Comparison of ENCODE assay signal across 9 cellular contexts in the genomic region with DNA sequence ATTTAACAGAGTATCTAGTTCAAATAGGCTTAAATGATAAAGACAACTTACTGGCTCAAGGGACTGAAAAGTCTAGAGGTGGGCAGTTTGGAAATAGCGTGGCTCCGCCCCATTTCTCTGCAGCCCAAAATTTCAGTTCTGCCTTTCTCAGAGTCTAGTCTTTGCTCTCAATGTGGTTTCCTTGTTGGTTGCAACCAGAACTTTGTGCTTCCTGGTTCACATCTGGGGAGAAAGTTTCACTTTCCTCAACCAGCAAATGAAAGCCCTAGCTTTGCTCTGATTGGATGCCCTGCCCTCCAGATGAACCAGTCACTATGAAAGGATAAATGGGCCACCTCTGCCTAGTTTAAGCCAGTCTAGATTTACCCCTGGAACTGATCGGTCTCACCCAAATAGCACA. TPM values are rescaled to one million over a fixed set of nuclear protein-coding genes. Genes with fewer than 3 reads are reported as not detected.
A peak's percentile ranks its signal among the peaks of the same experiment; 100 is the strongest.
DNase-seq lines count a peak whose midpoint lies in the region; ATAC-seq, FAIRE-seq and TF ChIP-seq lines count a peak whose summit lies in the region.
"Had no signal": no experiment of that assay in that cellular context is flagged by ENCODE, and none has a peak within 500 bp of the region (broad histone marks: within the 10 kb centered on the region; RNA-seq: fewer than 3 reads in every experiment).

No MANE protein-coding gene starts in this region.

- POLR2A ChIA-PET in activated CD4-positive, alpha-beta T cell treated with anti-CD3 and anti-CD28 coated beads for 36 hours (lab: Charles Lee) = no interaction called here

- 64 to 84% (median 73%) methylated on average over 3 of the region's 3 CpGs for WGBS in stomach, 5 donors

- H3K4me3 ChIP-seq in stomach = no peak overlapping the region

- no peaks in the 10 kb centered on the region for H3K36me3 ChIP-seq in stomach

- H3K4me3 Mint-ChIP-seq in activated T-helper 17 cell treated with anti-CD3 and anti-CD28 coated beads, Interleukin-2, amount 50 U/mL, for 72 hours = no peak overlapping the region
- H3K4me3 Mint-ChIP-seq in chondrocyte (ENCODE audit: unreplicated experiment) = no peak overlapping the region
- no peak overlapping the region for H3K4me3 Mint-ChIP-seq in activated CD4-positive, alpha-beta T cell treated with anti-CD3 and anti-CD28 coated beads for 36 hours

- H3K9me3 ChIP-seq in stomach = no peaks in the 10 kb centered on the region

- TF ChIP-seq POLR2A in GM12891 (IDR thresholded peaks at IDR 0.05; ENCODE audit: low read depth, low read length) (no peak), stomach (IDR thresholded peaks at IDR 0.05) (no peak)

- no peak for TF ChIP-seq EP300 in stomach (IDR thresholded peaks at IDR 0.05)

- ATAC-seq in GM21381 (IDR thresholded peaks at IDR 0.05; ENCODE audit: unreplicated experiment) (peak; percentile 97), HG03439 (IDR thresholded peaks at IDR 0.05; ENCODE audit: unreplicated experiment) (peak; percentile 76)
- ATAC-seq in activated T-helper 17 cell treated with anti-CD3 and anti-CD28 coated beads, Interleukin-2, amount 50 U/mL, for 72 hours (replicated peaks) = peak; percentile 9
- no peak for ATAC-seq in activated CD4-positive, alpha-beta T cell treated with anti-CD3 and anti-CD28 coated beads for 36 hours

- no peak overlapping the region for H3K27ac ChIP-seq in stomach

- peaks cover 5% of the 10 kb centered on the region for H3K9me3 Mint-ChIP-seq in activated T-helper 17 cell treated with anti-CD3 and anti-CD28 coated beads, Interleukin-2, amount 50 U/mL, for 72 hours
- H3K9me3 Mint-ChIP-seq in chondrocyte (ENCODE audit: low read depth) = no peaks in the 10 kb centered on the region
- no peaks in the 10 kb centered on the region for H3K9me3 Mint-ChIP-seq in activated CD4-positive, alpha-beta T cell treated with anti-CD3 and anti-CD28 coated beads for 36 hours (ENCODE audit: low read depth)

- peak; percentile 46 for DNase-seq in GM12891 (ENCODE audit: insufficient read length, low spot score)
- no peak for DNase-seq in NCI-H2196 (lab: John Stamatoyannopoulos, UW; ENCODE audit: unreplicated experiment)
- no peak for DNase-seq in chondrocyte (ENCODE audit: low spot score)
- no peak for DNase-seq in stomach
- no peak for DNase-seq in activated CD4-positive, alpha-beta T cell treated with anti-CD3 and anti-CD28 coated beads for 36 hours
- DNase-seq: stimulated activated CD4-positive, alpha-beta T cell treated with anti-CD3 and anti-CD28 coated beads, Interleukin-2, amount 100 ng/mL, for 24 hours had no signal

- no peak overlapping the region for H3K27ac Mint-ChIP-seq in activated T-helper 17 cell treated with anti-CD3 and anti-CD28 coated beads, Interleukin-2, amount 50 U/mL, for 72 hours
- H3K27ac Mint-ChIP-seq in chondrocyte (ENCODE audit: unreplicated experiment) = no peak overlapping the region
- H3K27ac Mint-ChIP-seq in activated CD4-positive, alpha-beta T cell treated with anti-CD3 and anti-CD28 coated beads for 36 hours = no peak overlapping the region

- no peaks in the 10 kb centered on the region for H3K4me1 Mint-ChIP-seq in activated T-helper 17 cell treated with anti-CD3 and anti-CD28 coated beads, Interleukin-2, amount 50 U/mL, for 72 hours
- H3K4me1 Mint-ChIP-seq in chondrocyte (ENCODE audit: low read depth) = no peaks in the 10 kb centered on the region
- H3K4me1 Mint-ChIP-seq in activated CD4-positive, alpha-beta T cell treated with anti-CD3 and anti-CD28 coated beads for 36 hours = no peaks in the 10 kb centered on the region

- H3K27me3 Mint-ChIP-seq in activated T-helper 17 cell treated with anti-CD3 and anti-CD28 coated beads, Interleukin-2, amount 50 U/mL, for 72 hours = no peaks in the 10 kb centered on the region
- no peaks in the 10 kb centered on the region for H3K27me3 Mint-ChIP-seq in chondrocyte (ENCODE audit: low read depth)
- H3K27me3 Mint-ChIP-seq in activated CD4-positive, alpha-beta T cell treated with anti-CD3 and anti-CD28 coated beads for 36 hours = no peaks in the 10 kb centered on the region

- FAIRE-seq in GM12891 (lab: Jason Lieb, UNC) = peak; percentile 91

- H3K36me3 Mint-ChIP-seq in activated T-helper 17 cell treated with anti-CD3 and anti-CD28 coated beads, Interleukin-2, amount 50 U/mL, for 72 hours (ENCODE audit: low read depth) = no peaks in the 10 kb centered on the region
- peaks cover 8% of the 10 kb centered on the region for H3K36me3 Mint-ChIP-seq in chondrocyte (ENCODE audit: low read depth)
- no peaks in the 10 kb centered on the region for H3K36me3 Mint-ChIP-seq in activated CD4-positive, alpha-beta T cell treated with anti-CD3 and anti-CD28 coated beads for 36 hours (ENCODE audit: low read depth)

- no peaks in the 10 kb centered on the region for H3K27me3 ChIP-seq in stomach

- intact Hi-C loops in stomach (cut with DNase I; ENCODE audit: low total_unique reads) = no loop called here
- intact Hi-C loops in activated CD4-positive, alpha-beta T cell treated with anti-CD3 and anti-CD28 coated beads for 36 hours (cut with DNase I, micrococcal nuclease) = no loop called here

- TF ChIP-seq CTCF in chondrocyte (IDR thresholded peaks at IDR 0.05) (no peak), stomach (IDR thresholded peaks at IDR 0.05) (no peak)

- CTCF ChIA-PET in activated CD4-positive, alpha-beta T cell treated with anti-CD3 and anti-CD28 coated beads for 36 hours (lab: Charles Lee) = no interaction called here

- H3K4me1 ChIP-seq in stomach = no peaks in the 10 kb centered on the region

TF ChIP-seq in GM12891, 5 proteins besides CTCF, POLR2A, EP300 and RAD21:
- TF ChIP-seq SPI1 (IDR thresholded peaks at IDR 0.05; ENCODE audit: low read depth, low read length) = peak; percentile 76
- TF ChIP-seq POU2F2 (IDR thresholded peaks at IDR 0.05; ENCODE audit: low read depth, low read length) = no peak

RNA-seq across cellular contexts. Expression of gene SYCP2L, which starts 14.9 kb away (rescaled TPM):
- polyA plus RNA-seq in GM12891 (2012; ENCODE audit: low read depth, missing spikeins) = 0.12 TPM
- under 1 TPM in 1 of 2 donors, not detected in 1; 0.50 TPM for total RNA-seq in activated T-helper 17 cell treated with anti-CD3 and anti-CD28 coated beads, Interleukin-2, amount 50 U/mL, for 72 hours
- total RNA-seq in chondrocyte = 2.6 to 3.6 TPM (median 3.1 TPM) in 3 replicates
- 1 to 10 TPM in 1 of 5 donors, under 1 TPM in 1, not detected in 3; 0.58 to 2.6 TPM for total RNA-seq in stomach
- polyA plus RNA-seq in stomach = under 1 TPM in 1 of 3 donors, not detected in 2; 0.15 TPM
- under 1 TPM in 1 of 2 experiments, not detected in 1; 0.25 TPM for total RNA-seq in activated CD4-positive, alpha-beta T cell treated with anti-CD3 and anti-CD28 coated beads for 36 hours

RNA-seq across cellular contexts. Expression of gene GCM2, which starts 19.9 kb away (rescaled TPM):
- polyA plus RNA-seq in GM12891 (2012; ENCODE audit: low read depth, missing spikeins) = not detected
- total RNA-seq in activated T-helper 17 cell treated with anti-CD3 and anti-CD28 coated beads, Interleukin-2, amount 50 U/mL, for 72 hours = not detected
- not detected in 3 replicates for total RNA-seq in chondrocyte
- total RNA-seq in stomach = not detected
- not detected for polyA plus RNA-seq in stomach
- total RNA-seq in activated CD4-positive, alpha-beta T cell treated with anti-CD3 and anti-CD28 coated beads for 36 hours = not detected
